In the genomic region with DNA sequence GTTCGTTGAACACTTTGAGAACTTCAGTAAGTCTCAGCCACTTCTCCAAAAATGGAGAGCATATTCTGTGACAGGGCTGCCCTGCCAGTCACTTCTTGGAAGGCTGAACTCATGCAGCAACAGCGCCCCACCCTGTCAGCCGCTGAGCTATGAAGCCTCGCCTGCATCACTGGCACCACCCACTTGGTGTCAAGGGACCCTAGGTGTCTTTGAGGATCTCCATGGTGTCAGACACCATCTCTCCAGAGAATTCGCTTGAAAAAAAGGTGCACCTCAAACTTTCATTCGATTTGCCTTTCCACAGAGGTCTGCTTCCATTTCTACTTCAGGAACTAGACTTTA, we compare ENCODE assay signal across 8 cellular contexts.
A peak's percentile ranks its signal among the peaks of the same experiment; 100 is the strongest.
DNase-seq lines count a peak whose midpoint lies in the region; ATAC-seq and TF ChIP-seq lines count a peak whose summit lies in the region.
"Not testable (repeated sequence)": the region's sequence is repeated elsewhere in the genome, so short reads cannot be mapped to it uniquely, and the experiment has no call there.

No MANE protein-coding gene starts in this region.

- peak; percentile 71 for ATAC-seq in GM18909 (IDR thresholded peaks at IDR 0.05; ENCODE audit: poor library complexity, unreplicated experiment)

- intact Hi-C loops in lower leg skin (cut with DNase I; ENCODE audit: low total_unique reads), result not testable (repeated sequence)

- 25 to 34% methylated on average over 6 of the region's 6 CpGs for WGBS in lower leg skin, 2 donors

- TF ChIP-seq CTCF in 22Rv1 (IDR thresholded peaks at IDR 0.05) (peak; percentile 38), LNCAP (IDR thresholded peaks at IDR 0.05) (peak; percentile 35; the same call in 1 of the 2 replicates)
- not testable (repeated sequence) for TF ChIP-seq CTCF in foreskin fibroblast (IDR thresholded peaks at IDR 0.05; ENCODE audit: low read depth, low read length); lower leg skin (IDR thresholded peaks at IDR 0.05)

- not testable (repeated sequence) for H3K4me3 ChIP-seq in foreskin fibroblast (ENCODE audit: low read depth in 1 of 2, low read length in 2 of 2); lower leg skin (ENCODE audit: low read depth, poor library complexity, severe bottlenecking)

- DNase-seq in activated CD4-positive, alpha-beta T cell treated with anti-CD3 and anti-CD28 coated beads for 48 hours, result peak; percentile 57
- DNase-seq in amniotic epithelial cell (ENCODE audit: low read depth), result peak; percentile 5
- peak; percentile 1 to 30 for DNase-seq in foreskin fibroblast
- DNase-seq in lower leg skin (ENCODE audit: low spot score in 2 of 2), result peak; percentile 62 to 82
- DNase-seq in stimulated activated CD4-positive, alpha-beta T cell treated with anti-CD3 and anti-CD28 coated beads, Interleukin-2, amount 100 ng/mL, for 24 hours, result peak; percentile 11 to 35

- not testable (repeated sequence) for H3K27ac ChIP-seq in 22Rv1

- TF ChIP-seq POLR2A in lower leg skin (IDR thresholded peaks at IDR 0.05), result not testable (repeated sequence)

Comparison
In these comparisons a context has a peak if more than half of its experiments do, and no peak if none do; other contexts are left out.
1. DNase-seq: peak in every context shown above with its lines; median percentile 72 in lower leg skin; 57 in activated CD4-positive, alpha-beta T cell treated with anti-CD3 and anti-CD28 coated beads for 48 hours; 23 in stimulated activated CD4-positive, alpha-beta T cell treated with anti-CD3 and anti-CD28 coated beads, Interleukin-2, amount 100 ng/mL, for 24 hours; 16 in foreskin fibroblast; 5 in amniotic epithelial cell.